ENCODE assay signal across 21 cellular contexts in genomic region chr7:158655507-158655906, GRCh38. TPM values are rescaled to one million over a fixed set of nuclear protein-coding genes. Genes with fewer than 3 reads are reported as not detected.
DNase-seq lines count a peak whose midpoint lies in the region; ATAC-seq, FAIRE-seq and TF ChIP-seq lines count a peak whose summit lies in the region.
"Had no signal": no experiment of that assay in that cellular context is flagged by ENCODE, and none has a peak within 500 bp of the region (broad histone marks: within the 10 kb centered on the region; RNA-seq: fewer than 3 reads in every experiment).

No MANE protein-coding gene starts in this region.

- CTCF ChIA-PET in activated CD4-positive, alpha-beta memory T cell treated with anti-CD3 and anti-CD28 coated beads for 36 hours (lab: Charles Lee) = no interaction called here

- no peak overlapping the region for H3K27ac ChIP-seq in foreskin keratinocyte
- H3K27ac ChIP-seq: BLaER1 treated with 17β-estradiol and CSF1 and Interleukin-3, amounts not matched to agents 10 nM and 100 nM; left ventricle myocardium inferior; neural progenitor cell; testis had no signal

- POLR2A ChIA-PET in activated CD4-positive, alpha-beta memory T cell treated with anti-CD3 and anti-CD28 coated beads for 36 hours (lab: Charles Lee) = interaction anchor here (0.6 to 1.9 kb wide), 7 partner anchors 8 to 208 kb away, joined by 3 to 13 read pairs (median 4); partner anchors contain the start of gene NCAPG2

- intact Hi-C loops in activated CD4-positive, alpha-beta T cell treated with anti-CD3 and anti-CD28 coated beads, Interleukin-2, amount 10 ng/mL, durations not matched to agents 24 days and 14 days (cut with micrococcal nuclease) = loop anchor here (5.0 to 10.0 kb wide), 2 partner anchors 542 to 1291 kb away; no protein-coding TSS in a partner anchor
- intact Hi-C loops in activated CD4-positive, alpha-beta memory T cell treated with anti-CD3 and anti-CD28 coated beads for 36 hours (cut with micrococcal nuclease) = loop anchor here (5.0 kb wide), 1 partner anchor 202 kb away; the partner anchor contains the start of gene DYNC2I1

- no peak for DNase-seq in activated CD4-positive, alpha-beta T cell treated with anti-CD3 and anti-CD28 coated beads, Interleukin-2, amount 10 ng/mL, durations not matched to agents 24 days and 14 days
- no peak for DNase-seq in activated CD4-positive, alpha-beta T cell treated with anti-CD3 and anti-CD28 coated beads, Interleukin-2, amount 50 U/mL, for 1 hour
- DNase-seq in GM12865 (ENCODE audit: low read depth) (peak; percentile 14), foreskin keratinocyte (no peak), NCI-H2107 (lab: John Stamatoyannopoulos, UW) (no peak), D721Med (ENCODE audit: insufficient read length, low spot score) (no peak), NCI-H146 (lab: John Stamatoyannopoulos, UW) (no peak)
- no peak for DNase-seq in activated CD4-positive, alpha-beta memory T cell treated with anti-CD3 and anti-CD28 coated beads for 36 hours
- DNase-seq: activated CD8-positive, alpha-beta memory T cell treated with anti-CD3 and anti-CD28 coated beads, Interleukin-2, amount 50 U/mL, for 4 hours; effector memory CD4-positive, alpha-beta T cell; GDM1; left ventricle myocardium inferior; NCI-H2029; NCI-H446 treated with DMSO at 0.1 percent for 48 hours; T-helper 9 cell; testis had no signal

- H3K36me3 Mint-ChIP-seq in activated CD4-positive, alpha-beta T cell treated with anti-CD3 and anti-CD28 coated beads, Interleukin-2, amount 10 ng/mL, durations not matched to agents 24 days and 14 days (ENCODE audit: low read depth) = peaks cover 55% of the 10 kb centered on the region
- H3K36me3 Mint-ChIP-seq in activated CD4-positive, alpha-beta memory T cell treated with anti-CD3 and anti-CD28 coated beads for 36 hours = peaks cover 43% of the 10 kb centered on the region

- FAIRE-seq in D721Med (lab: Jason Lieb, UNC) = no peak
- FAIRE-seq: H54 had no signal

- TF ChIP-seq CTCF in GM12865 (IDR thresholded peaks at IDR 0.05; ENCODE audit: insufficient read depth, low read depth, low read length, missing control alignments) = no peak
- no peak for TF ChIP-seq CTCF in foreskin keratinocyte (conservative IDR thresholded peaks at IDR 0.05)
- TF ChIP-seq CTCF in D721Med (IDR thresholded peaks at IDR 0.05; ENCODE audit: insufficient read depth, missing control alignments) = no peak

- no peaks in the 10 kb centered on the region for H3K9me3 Mint-ChIP-seq in activated CD4-positive, alpha-beta T cell treated with anti-CD3 and anti-CD28 coated beads, Interleukin-2, amount 10 ng/mL, durations not matched to agents 24 days and 14 days
- no peaks in the 10 kb centered on the region for H3K9me3 Mint-ChIP-seq in activated CD4-positive, alpha-beta memory T cell treated with anti-CD3 and anti-CD28 coated beads for 36 hours
- H3K9me3 Mint-ChIP-seq: neural progenitor cell had no signal

- peak overlapping the region; percentile 71 for H3K4me3 Mint-ChIP-seq in activated CD4-positive, alpha-beta T cell treated with anti-CD3 and anti-CD28 coated beads, Interleukin-2, amount 10 ng/mL, durations not matched to agents 24 days and 14 days
- H3K4me3 Mint-ChIP-seq in activated CD4-positive, alpha-beta memory T cell treated with anti-CD3 and anti-CD28 coated beads for 36 hours = no peak overlapping the region
- H3K4me3 Mint-ChIP-seq: activated naive CD8-positive, alpha-beta T cell; neural progenitor cell had no signal

- no peak overlapping the region for H3K4me3 ChIP-seq in GM12865 (ENCODE audit: low read depth, low read length)
- H3K4me3 ChIP-seq: BLaER1 treated with 17β-estradiol and CSF1 and Interleukin-3, amounts not matched to agents 10 nM and 100 nM; left ventricle myocardium inferior; neural progenitor cell; testis had no signal

- ATAC-seq in foreskin keratinocyte = peak; percentile 17

- H3K27ac Mint-ChIP-seq in activated CD4-positive, alpha-beta T cell treated with anti-CD3 and anti-CD28 coated beads, Interleukin-2, amount 10 ng/mL, durations not matched to agents 24 days and 14 days = peak overlapping the region; percentile 92
- H3K27ac Mint-ChIP-seq in activated CD4-positive, alpha-beta memory T cell treated with anti-CD3 and anti-CD28 coated beads for 36 hours = peak overlapping the region; percentile 85
- H3K27ac Mint-ChIP-seq: activated naive CD8-positive, alpha-beta T cell; progenitor cell of endocrine pancreas had no signal

- H3K4me1 Mint-ChIP-seq in activated CD4-positive, alpha-beta T cell treated with anti-CD3 and anti-CD28 coated beads, Interleukin-2, amount 10 ng/mL, durations not matched to agents 24 days and 14 days = peaks cover 25% of the 10 kb centered on the region
- peaks cover 33% of the 10 kb centered on the region for H3K4me1 Mint-ChIP-seq in activated CD4-positive, alpha-beta memory T cell treated with anti-CD3 and anti-CD28 coated beads for 36 hours (ENCODE audit: low read depth)

- no peaks in the 10 kb centered on the region for H3K4me1 ChIP-seq in foreskin keratinocyte
- H3K4me1 ChIP-seq: BLaER1 treated with 17β-estradiol and CSF1 and Interleukin-3, amounts not matched to agents 10 nM and 100 nM; left ventricle myocardium inferior; testis had no signal

- no peaks in the 10 kb centered on the region for H3K27me3 Mint-ChIP-seq in activated CD4-positive, alpha-beta T cell treated with anti-CD3 and anti-CD28 coated beads, Interleukin-2, amount 10 ng/mL, durations not matched to agents 24 days and 14 days
- H3K27me3 Mint-ChIP-seq in activated CD4-positive, alpha-beta memory T cell treated with anti-CD3 and anti-CD28 coated beads for 36 hours = no peaks in the 10 kb centered on the region
- H3K27me3 Mint-ChIP-seq: activated naive CD8-positive, alpha-beta T cell; progenitor cell of endocrine pancreas had no signal

- no peaks in the 10 kb centered on the region for H3K27me3 ChIP-seq in foreskin keratinocyte
- H3K27me3 ChIP-seq: BLaER1 treated with 17β-estradiol and CSF1 and Interleukin-3, amounts not matched to agents 10 nM and 100 nM; neural progenitor cell; testis had no signal

RNA-seq across cellular contexts. Expression of gene NCAPG2, which starts 49.1 kb away (rescaled TPM):
- 94.6 and 96.3 TPM in 2 replicates for total RNA-seq in activated CD4-positive, alpha-beta T cell treated with anti-CD3 and anti-CD28 coated beads, Interleukin-2, amount 10 ng/mL, durations not matched to agents 24 days and 14 days
- total RNA-seq in activated CD4-positive, alpha-beta memory T cell treated with anti-CD3 and anti-CD28 coated beads for 36 hours = 100 to 1,000 TPM; 145 to 149 TPM
- total RNA-seq in foreskin keratinocyte = 38.1 and 43.7 TPM in 2 replicates
- 13.1 and 18.2 TPM in 2 replicates for polyA plus RNA-seq in foreskin keratinocyte
